ENCODE assay signal across 14 cellular contexts in the genomic region with DNA sequence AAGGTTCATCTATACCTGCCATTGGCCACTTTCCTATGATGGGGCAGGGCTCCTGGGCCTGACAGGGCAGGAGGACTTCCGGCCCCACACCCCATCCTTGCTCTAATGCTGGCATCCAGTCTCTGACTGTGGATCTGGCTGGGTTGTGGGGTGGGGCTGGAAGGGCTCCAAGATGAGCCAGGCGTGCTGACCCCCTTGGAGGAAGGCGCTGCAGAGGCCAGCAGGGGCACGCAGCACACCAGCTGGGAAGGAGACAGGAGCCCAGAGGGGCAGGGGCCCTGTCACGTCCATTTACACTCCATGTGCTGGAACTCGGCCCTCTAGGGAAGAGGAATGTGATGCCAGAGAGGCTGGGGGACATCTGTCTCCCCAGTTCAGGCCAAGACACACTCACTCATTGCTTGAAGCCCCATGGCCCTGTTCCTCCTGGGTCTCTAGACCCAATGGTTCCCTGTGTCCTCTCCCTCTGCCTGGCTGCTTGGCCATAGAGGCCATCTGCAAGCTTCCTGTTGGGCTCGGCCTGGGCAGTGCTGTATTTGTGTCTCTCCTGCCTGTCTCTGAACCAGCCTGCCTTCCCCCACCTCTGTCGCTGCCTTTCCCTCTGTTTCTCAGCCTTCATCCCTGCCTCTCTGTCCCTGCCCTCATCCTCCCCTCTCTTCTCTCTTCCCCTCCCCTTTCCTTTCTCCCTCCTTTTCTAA.
"Had no signal": no experiment of that assay in that cellular context is flagged by ENCODE, and none has a peak within 500 bp of the region (broad histone marks: within the 10 kb centered on the region; RNA-seq: fewer than 3 reads in every experiment).

No MANE protein-coding gene starts in this region.

- H3K27ac ChIP-seq: left lung, neutrophil, tibial artery had no signal

- DNase-seq: activated CD4-positive, alpha-beta T cell treated with anti-CD3 and anti-CD28 coated beads for 48 hours; activated CD8-positive, alpha-beta T cell treated with anti-CD3 and anti-CD28 coated beads, Interleukin-2, amount 10 ng/mL, durations not matched to agents 7 days and 5 days; activated naive CD4-positive, alpha-beta T cell treated with anti-CD3 and anti-CD28 coated beads for 36 hours; central memory CD4-positive, alpha-beta T cell; erythroblast; right cardiac atrium; tibial artery had no signal

- H3K27me3 ChIP-seq: tibial artery had no signal

- H3K36me3 ChIP-seq: left lung, neutrophil, tibial artery had no signal

- H3K9me3 ChIP-seq: left lung, neutrophil, tibial artery had no signal

- H3K27ac Mint-ChIP-seq: activated CD8-positive, alpha-beta T cell treated with anti-CD3 and anti-CD28 coated beads, Interleukin-2, amount 10 ng/mL, durations not matched to agents 7 days and 5 days; activated naive CD4-positive, alpha-beta T cell treated with anti-CD3 and anti-CD28 coated beads for 36 hours; dendritic cell treated with granulocyte-macrophage colony-stimulating factor and Interleukin-4, amounts not matched to agents 40 ng/mL and 50 ng/mL, for 4 days; memory B cell; stimulated activated effector memory CD8-positive, alpha-beta T cell treated with anti-CD3 and anti-CD28 coated beads, Interleukin-12 subunit alpha, Interleukin-12 subunit beta, amount 100 ng/mL, for 72 hours; T-helper 1 cell treated with Interleukin-12 subunit alpha and Interleukin-12 subunit beta and Interleukin-4 antibody, amounts not matched to agents 30 μg/mL and 1 μg/mL, for 36 hours had no signal

- H3K4me1 ChIP-seq: left lung, tibial artery had no signal

- H3K9me3 Mint-ChIP-seq: activated naive CD4-positive, alpha-beta T cell treated with anti-CD3 and anti-CD28 coated beads for 36 hours; dendritic cell treated with granulocyte-macrophage colony-stimulating factor and Interleukin-4, amounts not matched to agents 40 ng/mL and 50 ng/mL, for 4 days; memory B cell; stimulated activated effector memory CD8-positive, alpha-beta T cell treated with anti-CD3 and anti-CD28 coated beads, Interleukin-12 subunit alpha, Interleukin-12 subunit beta, amount 100 ng/mL, for 72 hours; T-helper 1 cell treated with Interleukin-12 subunit alpha and Interleukin-12 subunit beta and Interleukin-4 antibody, amounts not matched to agents 30 μg/mL and 1 μg/mL, for 36 hours had no signal

- H3K4me3 ChIP-seq: left lung, smooth muscle cell, tibial artery had no signal

- H3K36me3 Mint-ChIP-seq: memory B cell; stimulated activated effector memory CD8-positive, alpha-beta T cell treated with anti-CD3 and anti-CD28 coated beads, Interleukin-12 subunit alpha, Interleukin-12 subunit beta, amount 100 ng/mL, for 72 hours had no signal

- H3K4me3 Mint-ChIP-seq: activated CD8-positive, alpha-beta T cell treated with anti-CD3 and anti-CD28 coated beads, Interleukin-2, amount 10 ng/mL, durations not matched to agents 7 days and 5 days; activated naive CD4-positive, alpha-beta T cell treated with anti-CD3 and anti-CD28 coated beads for 36 hours; dendritic cell treated with granulocyte-macrophage colony-stimulating factor and Interleukin-4, amounts not matched to agents 40 ng/mL and 50 ng/mL, for 4 days; memory B cell; stimulated activated effector memory CD8-positive, alpha-beta T cell treated with anti-CD3 and anti-CD28 coated beads, Interleukin-12 subunit alpha, Interleukin-12 subunit beta, amount 100 ng/mL, for 72 hours; T-helper 1 cell treated with Interleukin-12 subunit alpha and Interleukin-12 subunit beta and Interleukin-4 antibody, amounts not matched to agents 30 μg/mL and 1 μg/mL, for 36 hours had no signal

- H3K4me1 Mint-ChIP-seq: memory B cell had no signal
